29 cellular contexts compared by ENCODE assay signal in the genomic region with DNA sequence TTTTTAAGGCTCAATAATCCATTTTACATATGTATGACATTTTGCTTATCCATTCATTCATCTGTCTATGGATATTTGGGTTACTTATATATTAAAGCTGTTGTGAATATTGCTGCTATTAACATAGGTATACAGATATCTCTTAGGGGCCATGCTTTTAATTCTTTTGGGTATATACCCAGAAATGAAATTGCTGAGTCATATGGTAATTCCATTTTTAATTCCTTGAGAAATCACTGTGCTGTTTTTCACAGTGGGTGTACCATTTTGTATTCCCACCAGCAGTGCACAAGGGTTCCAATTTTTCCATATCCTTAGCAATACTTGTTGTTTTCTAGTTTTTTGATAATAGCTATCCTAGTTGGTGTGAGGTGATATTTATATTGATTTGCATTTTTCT.
"Had no signal": no experiment of that assay in that cellular context is flagged by ENCODE, and none has a peak within 500 bp of the region (broad histone marks: within the 10 kb centered on the region; RNA-seq: fewer than 3 reads in every experiment).

No MANE protein-coding gene starts in this region.

- H3K27ac Mint-ChIP-seq: activated B cell treated with CpG ODN at 0.5 μM for 24 hours; activated CD8-positive, alpha-beta T cell treated with anti-CD3 and anti-CD28 coated beads for 36 hours; activated naive CD4-positive, alpha-beta T cell treated with anti-CD3 and anti-CD28 coated beads for 36 hours; activated naive CD4-positive, alpha-beta T cell treated with anti-CD3 and anti-CD28 coated beads, Interleukin-2, amount 50 U/mL, for 24 hours; activated naive CD8-positive, alpha-beta T cell treated with anti-CD3 and anti-CD28 coated beads for 36 hours; activated naive CD8-positive, alpha-beta T cell treated with anti-CD3 and anti-CD28 coated beads, Interleukin-2, amount 50 U/mL, for 24 hours; activated T-helper 17 cell treated with anti-CD3 and anti-CD28 coated beads, Interleukin-2, amount 50 U/mL, for 72 hours; brain; T-helper 2 cell treated with Interferon-gamma antibody and Interleukin-4, amounts not matched to agents 5 μg/mL and 100 μg/mL, for 36 hours had no signal

- H3K4me3 ChIP-seq: adrenal gland, ascending aorta, breast epithelium, cardiac muscle cell, colonic mucosa had no signal

- H3K36me3 ChIP-seq: breast epithelium, colonic mucosa had no signal

- H3K27ac ChIP-seq: adrenal gland, ascending aorta, breast epithelium, cardiac muscle cell, colonic mucosa, WERI-Rb-1 had no signal

- H3K27me3 Mint-ChIP-seq: activated B cell treated with CpG ODN at 0.5 μM for 24 hours; activated CD8-positive, alpha-beta T cell treated with anti-CD3 and anti-CD28 coated beads for 36 hours; activated naive CD4-positive, alpha-beta T cell treated with anti-CD3 and anti-CD28 coated beads, Interleukin-2, amount 50 U/mL, for 24 hours; activated naive CD8-positive, alpha-beta T cell treated with anti-CD3 and anti-CD28 coated beads for 36 hours; activated naive CD8-positive, alpha-beta T cell treated with anti-CD3 and anti-CD28 coated beads, Interleukin-2, amount 50 U/mL, for 24 hours; activated T-helper 17 cell treated with anti-CD3 and anti-CD28 coated beads, Interleukin-2, amount 50 U/mL, for 72 hours; brain; T-helper 17 cell had no signal

- H3K4me3 Mint-ChIP-seq: activated B cell treated with CpG ODN at 0.5 μM for 24 hours; activated CD8-positive, alpha-beta T cell treated with anti-CD3 and anti-CD28 coated beads for 36 hours; activated naive CD4-positive, alpha-beta T cell treated with anti-CD3 and anti-CD28 coated beads for 36 hours; activated naive CD4-positive, alpha-beta T cell treated with anti-CD3 and anti-CD28 coated beads, Interleukin-2, amount 50 U/mL, for 24 hours; activated naive CD8-positive, alpha-beta T cell treated with anti-CD3 and anti-CD28 coated beads for 36 hours; activated naive CD8-positive, alpha-beta T cell treated with anti-CD3 and anti-CD28 coated beads, Interleukin-2, amount 50 U/mL, for 24 hours; activated T-cell treated with anti-CD3 and anti-CD28 coated beads, Interleukin-2, amount 50 U/mL, for 4 hours; activated T-helper 17 cell treated with anti-CD3 and anti-CD28 coated beads, Interleukin-2, amount 50 U/mL, for 72 hours; brain; T-helper 17 cell; T-helper 2 cell treated with Interferon-gamma antibody and Interleukin-4, amounts not matched to agents 5 μg/mL and 100 μg/mL, for 36 hours had no signal

- H3K4me1 Mint-ChIP-seq: activated B cell treated with CpG ODN at 0.5 μM for 24 hours; activated naive CD8-positive, alpha-beta T cell treated with anti-CD3 and anti-CD28 coated beads for 36 hours; activated naive CD8-positive, alpha-beta T cell treated with anti-CD3 and anti-CD28 coated beads, Interleukin-2, amount 50 U/mL, for 24 hours; activated T-helper 17 cell treated with anti-CD3 and anti-CD28 coated beads, Interleukin-2, amount 50 U/mL, for 72 hours had no signal

- H3K27me3 ChIP-seq: adrenal gland, ascending aorta, breast epithelium, cardiac muscle cell, colonic mucosa had no signal

- H3K4me1 ChIP-seq: adrenal gland, ascending aorta, breast epithelium, colonic mucosa had no signal

- DNase-seq: activated B cell treated with CpG ODN at 0.5 μM for 24 hours; activated CD4-positive, alpha-beta T cell treated with anti-CD3 and anti-CD28 coated beads for 48 hours; activated CD4-positive, alpha-beta T cell treated with anti-CD3 and anti-CD28 coated beads, Interleukin-2, amount 50 U/mL, for 1 hour; activated CD4-positive, alpha-beta T cell treated with anti-CD3 and anti-CD28 coated beads, Interleukin-2, amount 50 U/mL, for 48 hours; activated CD8-positive, alpha-beta memory T cell treated with anti-CD3 and anti-CD28 coated beads for 24 hours; activated CD8-positive, alpha-beta T cell treated with anti-CD3 and anti-CD28 coated beads for 36 hours; activated effector memory CD4-positive, alpha-beta T cell treated with anti-CD3 and anti-CD28 coated beads, Interleukin-2, amount 50 U/mL, for 16 hours; activated naive CD4-positive, alpha-beta T cell treated with anti-CD3 and anti-CD28 coated beads for 36 hours; activated naive CD8-positive, alpha-beta T cell treated with anti-CD3 and anti-CD28 coated beads for 36 hours; activated naive CD8-positive, alpha-beta T cell treated with anti-CD3 and anti-CD28 coated beads, Interleukin-2, amount 50 U/mL, for 24 hours; activated T-cell treated with anti-CD3 and anti-CD28 coated beads, Interleukin-2, amount 50 U/mL, for 4 hours; adrenal gland; central memory CD4-positive, alpha-beta T cell; cerebellar nuclear complex; colonic mucosa; effector CD8-positive, alpha-beta T cell; head of caudate nucleus; T-helper 17 cell; T1000; WERI-Rb-1 had no signal

- ATAC-seq: activated CD4-positive, CD25-positive, alpha-beta regulatory T cell treated with anti-CD3 and anti-CD28 coated beads, Interleukin-2, amount 50 U/mL, for 24 hours; activated CD8-positive, alpha-beta T cell treated with anti-CD3 and anti-CD28 coated beads for 36 hours; activated naive CD8-positive, alpha-beta T cell treated with anti-CD3 and anti-CD28 coated beads, Interleukin-2, amount 50 U/mL, for 24 hours; activated T-cell treated with anti-CD3 and anti-CD28 coated beads, Interleukin-2, amount 50 U/mL, for 4 hours; activated T-helper 17 cell treated with anti-CD3 and anti-CD28 coated beads, Interleukin-2, amount 50 U/mL, for 72 hours; esophagus mucosa; T-helper 17 cell had no signal

- H3K9me3 ChIP-seq: adrenal gland, ascending aorta, breast epithelium, colonic mucosa had no signal

- H3K9me3 Mint-ChIP-seq: activated B cell treated with CpG ODN at 0.5 μM for 24 hours; activated CD8-positive, alpha-beta T cell treated with anti-CD3 and anti-CD28 coated beads for 36 hours; activated naive CD4-positive, alpha-beta T cell treated with anti-CD3 and anti-CD28 coated beads for 36 hours; activated naive CD4-positive, alpha-beta T cell treated with anti-CD3 and anti-CD28 coated beads, Interleukin-2, amount 50 U/mL, for 24 hours; activated naive CD8-positive, alpha-beta T cell treated with anti-CD3 and anti-CD28 coated beads for 36 hours; activated naive CD8-positive, alpha-beta T cell treated with anti-CD3 and anti-CD28 coated beads, Interleukin-2, amount 50 U/mL, for 24 hours; activated T-cell treated with anti-CD3 and anti-CD28 coated beads, Interleukin-2, amount 50 U/mL, for 4 hours; activated T-helper 17 cell treated with anti-CD3 and anti-CD28 coated beads, Interleukin-2, amount 50 U/mL, for 72 hours; brain; T-helper 2 cell treated with Interferon-gamma antibody and Interleukin-4, amounts not matched to agents 5 μg/mL and 100 μg/mL, for 36 hours had no signal
